In the genomic region with DNA sequence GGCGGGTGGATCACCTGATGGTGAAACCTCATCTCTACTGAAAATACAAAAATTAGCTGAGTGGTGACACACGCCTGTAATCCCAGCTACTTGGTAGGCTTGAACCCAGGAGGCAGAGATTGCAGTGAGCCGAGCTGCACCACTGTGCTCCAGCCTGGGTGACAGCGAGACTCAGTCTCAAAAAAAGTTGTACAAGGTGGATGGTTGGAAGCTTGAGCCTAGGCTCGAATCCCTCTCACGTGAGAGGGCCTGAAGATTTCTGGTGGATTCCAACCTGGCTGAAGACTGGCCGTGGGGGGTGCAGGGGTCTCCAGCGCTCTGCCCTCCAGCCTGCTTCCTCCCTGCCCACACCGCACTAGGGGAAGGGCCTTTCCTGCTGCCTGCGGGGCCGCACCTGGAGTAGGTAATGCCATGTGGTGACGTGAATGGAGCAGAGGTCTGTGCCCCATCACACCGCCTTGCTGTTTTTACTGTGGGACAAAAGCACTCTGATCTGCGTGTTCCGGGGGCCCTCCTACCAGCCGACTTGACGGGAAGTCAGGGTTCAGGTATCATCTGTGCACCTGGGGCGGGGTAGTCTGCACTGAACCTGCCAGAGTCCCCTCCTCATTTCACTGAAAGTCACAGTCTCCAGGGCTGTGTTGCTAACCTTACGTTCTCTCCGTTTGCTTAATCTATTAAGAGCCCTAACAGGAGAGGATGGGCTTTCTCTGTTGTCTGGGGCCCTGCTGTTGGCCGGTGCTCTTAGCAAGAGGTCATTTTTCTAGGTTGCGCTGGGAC, we compare ENCODE assay signal across 1 cellular context.
TF ChIP-seq lines count a peak whose summit lies in the region.

No MANE protein-coding gene starts in this region.

TF ChIP-seq in HepG2, 621 proteins besides CTCF, POLR2A, EP300 and RAD21 (continues in another document):
- no peak for TF ChIP-seq ZFP41 (CRISPR knock-in tag; IDR thresholded peaks at IDR 0.05; ENCODE audit: borderline replicate concordance)
- TF ChIP-seq, protein P1, sequence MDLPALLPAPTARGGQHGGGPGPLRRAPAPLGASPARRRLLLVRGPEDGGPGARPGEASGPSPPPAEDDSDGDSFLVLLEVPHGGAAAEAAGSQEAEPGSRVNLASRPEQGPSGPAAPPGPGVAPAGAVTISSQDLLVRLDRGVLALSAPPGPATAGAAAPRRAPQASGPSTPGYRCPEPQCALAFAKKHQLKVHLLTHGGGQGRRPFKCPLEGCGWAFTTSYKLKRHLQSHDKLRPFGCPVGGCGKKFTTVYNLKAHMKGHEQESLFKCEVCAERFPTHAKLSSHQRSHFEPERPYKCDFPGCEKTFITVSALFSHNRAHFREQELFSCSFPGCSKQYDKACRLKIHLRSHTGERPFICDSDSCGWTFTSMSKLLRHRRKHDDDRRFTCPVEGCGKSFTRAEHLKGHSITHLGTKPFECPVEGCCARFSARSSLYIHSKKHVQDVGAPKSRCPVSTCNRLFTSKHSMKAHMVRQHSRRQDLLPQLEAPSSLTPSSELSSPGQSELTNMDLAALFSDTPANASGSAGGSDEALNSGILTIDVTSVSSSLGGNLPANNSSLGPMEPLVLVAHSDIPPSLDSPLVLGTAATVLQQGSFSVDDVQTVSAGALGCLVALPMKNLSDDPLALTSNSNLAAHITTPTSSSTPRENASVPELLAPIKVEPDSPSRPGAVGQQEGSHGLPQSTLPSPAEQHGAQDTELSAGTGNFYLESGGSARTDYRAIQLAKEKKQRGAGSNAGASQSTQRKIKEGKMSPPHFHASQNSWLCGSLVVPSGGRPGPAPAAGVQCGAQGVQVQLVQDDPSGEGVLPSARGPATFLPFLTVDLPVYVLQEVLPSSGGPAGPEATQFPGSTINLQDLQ (CRISPR knock-in tag; IDR thresholded peaks at IDR 0.05): 0 out of 2 replicates have a peak, but pooled peaks have one; percentile 24
- no peak for TF ChIP-seq ZNF431 (CRISPR knock-in tag; IDR thresholded peaks at IDR 0.05; ENCODE audit: borderline replicate concordance, low read depth)
- TF ChIP-seq, protein P2, sequence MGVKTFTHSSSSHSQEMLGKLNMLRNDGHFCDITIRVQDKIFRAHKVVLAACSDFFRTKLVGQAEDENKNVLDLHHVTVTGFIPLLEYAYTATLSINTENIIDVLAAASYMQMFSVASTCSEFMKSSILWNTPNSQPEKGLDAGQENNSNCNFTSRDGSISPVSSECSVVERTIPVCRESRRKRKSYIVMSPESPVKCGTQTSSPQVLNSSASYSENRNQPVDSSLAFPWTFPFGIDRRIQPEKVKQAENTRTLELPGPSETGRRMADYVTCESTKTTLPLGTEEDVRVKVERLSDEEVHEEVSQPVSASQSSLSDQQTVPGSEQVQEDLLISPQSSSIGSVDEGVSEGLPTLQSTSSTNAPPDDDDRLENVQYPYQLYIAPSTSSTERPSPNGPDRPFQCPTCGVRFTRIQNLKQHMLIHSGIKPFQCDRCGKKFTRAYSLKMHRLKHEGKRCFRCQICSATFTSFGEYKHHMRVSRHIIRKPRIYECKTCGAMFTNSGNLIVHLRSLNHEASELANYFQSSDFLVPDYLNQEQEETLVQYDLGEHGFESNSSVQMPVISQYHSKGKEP (CRISPR knock-in tag; IDR thresholded peaks at IDR 0.05): no peak
- TF ChIP-seq ZNF343 (CRISPR knock-in tag; IDR thresholded peaks at IDR 0.05): 0 out of 2 replicates have a peak, but pooled peaks have one; percentile 45
- TF ChIP-seq ETV5 (CRISPR knock-in tag; IDR thresholded peaks at IDR 0.05; ENCODE audit: borderline replicate concordance): no peak
- TF ChIP-seq, protein P3, sequence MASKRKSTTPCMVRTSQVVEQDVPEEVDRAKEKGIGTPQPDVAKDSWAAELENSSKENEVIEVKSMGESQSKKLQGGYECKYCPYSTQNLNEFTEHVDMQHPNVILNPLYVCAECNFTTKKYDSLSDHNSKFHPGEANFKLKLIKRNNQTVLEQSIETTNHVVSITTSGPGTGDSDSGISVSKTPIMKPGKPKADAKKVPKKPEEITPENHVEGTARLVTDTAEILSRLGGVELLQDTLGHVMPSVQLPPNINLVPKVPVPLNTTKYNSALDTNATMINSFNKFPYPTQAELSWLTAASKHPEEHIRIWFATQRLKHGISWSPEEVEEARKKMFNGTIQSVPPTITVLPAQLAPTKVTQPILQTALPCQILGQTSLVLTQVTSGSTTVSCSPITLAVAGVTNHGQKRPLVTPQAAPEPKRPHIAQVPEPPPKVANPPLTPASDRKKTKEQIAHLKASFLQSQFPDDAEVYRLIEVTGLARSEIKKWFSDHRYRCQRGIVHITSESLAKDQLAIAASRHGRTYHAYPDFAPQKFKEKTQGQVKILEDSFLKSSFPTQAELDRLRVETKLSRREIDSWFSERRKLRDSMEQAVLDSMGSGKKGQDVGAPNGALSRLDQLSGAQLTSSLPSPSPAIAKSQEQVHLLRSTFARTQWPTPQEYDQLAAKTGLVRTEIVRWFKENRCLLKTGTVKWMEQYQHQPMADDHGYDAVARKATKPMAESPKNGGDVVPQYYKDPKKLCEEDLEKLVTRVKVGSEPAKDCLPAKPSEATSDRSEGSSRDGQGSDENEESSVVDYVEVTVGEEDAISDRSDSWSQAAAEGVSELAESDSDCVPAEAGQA (IDR thresholded peaks at IDR 0.05; ENCODE audit: low read depth): no peak
- TF ChIP-seq, protein P3 (CRISPR knock-in tag; IDR thresholded peaks at IDR 0.05; ENCODE audit: borderline replicate concordance): no peak; the same call in 1 of the 2 replicates
- no peak for TF ChIP-seq ZNF33A (CRISPR knock-in tag; IDR thresholded peaks at IDR 0.05; ENCODE audit: borderline replicate concordance)
- peak; percentile 33; the same call in 1 of the 2 replicates for TF ChIP-seq ONECUT2 (CRISPR knock-in tag; IDR thresholded peaks at IDR 0.05)
- TF ChIP-seq SKI (IDR thresholded peaks at IDR 0.05; ENCODE audit: partially characterized antibody): no peak
- TF ChIP-seq ELF1 (CRISPR knock-in tag; IDR thresholded peaks at IDR 0.05): no peak; the same call in 1 of the 2 replicates
- TF ChIP-seq ZNF556 (CRISPR knock-in tag; IDR thresholded peaks at IDR 0.05; ENCODE audit: borderline replicate concordance): peak; percentile 23; the same call in 1 of the 2 replicates
- no peak for TF ChIP-seq KLF11 (CRISPR knock-in tag; IDR thresholded peaks at IDR 0.05)
- no peak for TF ChIP-seq RFX5 (IDR thresholded peaks at IDR 0.05; ENCODE audit: low read depth, low read length)
- TF ChIP-seq, protein P4, sequence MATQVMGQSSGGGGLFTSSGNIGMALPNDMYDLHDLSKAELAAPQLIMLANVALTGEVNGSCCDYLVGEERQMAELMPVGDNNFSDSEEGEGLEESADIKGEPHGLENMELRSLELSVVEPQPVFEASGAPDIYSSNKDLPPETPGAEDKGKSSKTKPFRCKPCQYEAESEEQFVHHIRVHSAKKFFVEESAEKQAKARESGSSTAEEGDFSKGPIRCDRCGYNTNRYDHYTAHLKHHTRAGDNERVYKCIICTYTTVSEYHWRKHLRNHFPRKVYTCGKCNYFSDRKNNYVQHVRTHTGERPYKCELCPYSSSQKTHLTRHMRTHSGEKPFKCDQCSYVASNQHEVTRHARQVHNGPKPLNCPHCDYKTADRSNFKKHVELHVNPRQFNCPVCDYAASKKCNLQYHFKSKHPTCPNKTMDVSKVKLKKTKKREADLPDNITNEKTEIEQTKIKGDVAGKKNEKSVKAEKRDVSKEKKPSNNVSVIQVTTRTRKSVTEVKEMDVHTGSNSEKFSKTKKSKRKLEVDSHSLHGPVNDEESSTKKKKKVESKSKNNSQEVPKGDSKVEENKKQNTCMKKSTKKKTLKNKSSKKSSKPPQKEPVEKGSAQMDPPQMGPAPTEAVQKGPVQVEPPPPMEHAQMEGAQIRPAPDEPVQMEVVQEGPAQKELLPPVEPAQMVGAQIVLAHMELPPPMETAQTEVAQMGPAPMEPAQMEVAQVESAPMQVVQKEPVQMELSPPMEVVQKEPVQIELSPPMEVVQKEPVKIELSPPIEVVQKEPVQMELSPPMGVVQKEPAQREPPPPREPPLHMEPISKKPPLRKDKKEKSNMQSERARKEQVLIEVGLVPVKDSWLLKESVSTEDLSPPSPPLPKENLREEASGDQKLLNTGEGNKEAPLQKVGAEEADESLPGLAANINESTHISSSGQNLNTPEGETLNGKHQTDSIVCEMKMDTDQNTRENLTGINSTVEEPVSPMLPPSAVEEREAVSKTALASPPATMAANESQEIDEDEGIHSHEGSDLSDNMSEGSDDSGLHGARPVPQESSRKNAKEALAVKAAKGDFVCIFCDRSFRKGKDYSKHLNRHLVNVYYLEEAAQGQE (IDR thresholded peaks at IDR 0.05; ENCODE audit: borderline replicate concordance in 1 of 2, low read depth in 1 of 2, low read length in 2 of 2): no peak
- no peak for TF ChIP-seq CBFB (CRISPR knock-in tag; IDR thresholded peaks at IDR 0.05)
- TF ChIP-seq ZNF33B (CRISPR knock-in tag; IDR thresholded peaks at IDR 0.05): no peak
- TF ChIP-seq, protein P5, sequence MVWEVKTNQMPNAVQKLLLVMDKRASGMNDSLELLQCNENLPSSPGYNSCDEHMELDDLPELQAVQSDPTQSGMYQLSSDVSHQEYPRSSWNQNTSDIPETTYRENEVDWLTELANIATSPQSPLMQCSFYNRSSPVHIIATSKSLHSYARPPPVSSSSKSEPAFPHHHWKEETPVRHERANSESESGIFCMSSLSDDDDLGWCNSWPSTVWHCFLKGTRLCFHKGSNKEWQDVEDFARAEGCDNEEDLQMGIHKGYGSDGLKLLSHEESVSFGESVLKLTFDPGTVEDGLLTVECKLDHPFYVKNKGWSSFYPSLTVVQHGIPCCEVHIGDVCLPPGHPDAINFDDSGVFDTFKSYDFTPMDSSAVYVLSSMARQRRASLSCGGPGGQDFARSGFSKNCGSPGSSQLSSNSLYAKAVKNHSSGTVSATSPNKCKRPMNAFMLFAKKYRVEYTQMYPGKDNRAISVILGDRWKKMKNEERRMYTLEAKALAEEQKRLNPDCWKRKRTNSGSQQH (CRISPR knock-in tag; IDR thresholded peaks at IDR 0.05; ENCODE audit: low read depth): 0 out of 2 replicates have a peak, but pooled peaks have one; percentile 37
- no peak for TF ChIP-seq MBD4 (IDR thresholded peaks at IDR 0.05; ENCODE audit: borderline replicate concordance, low read length)
- no peak for TF ChIP-seq ZNF501 (CRISPR knock-in tag; IDR thresholded peaks at IDR 0.05)
- no peak for TF ChIP-seq CEBPB (IDR thresholded peaks at IDR 0.05; ENCODE audit: borderline replicate concordance, low read depth, low read length)
- no peak for TF ChIP-seq MTF2 (CRISPR knock-in tag; IDR thresholded peaks at IDR 0.05; ENCODE audit: borderline replicate concordance)
- no peak for TF ChIP-seq CEBPG (CRISPR knock-in tag; IDR thresholded peaks at IDR 0.05)
- TF ChIP-seq, protein P6, sequence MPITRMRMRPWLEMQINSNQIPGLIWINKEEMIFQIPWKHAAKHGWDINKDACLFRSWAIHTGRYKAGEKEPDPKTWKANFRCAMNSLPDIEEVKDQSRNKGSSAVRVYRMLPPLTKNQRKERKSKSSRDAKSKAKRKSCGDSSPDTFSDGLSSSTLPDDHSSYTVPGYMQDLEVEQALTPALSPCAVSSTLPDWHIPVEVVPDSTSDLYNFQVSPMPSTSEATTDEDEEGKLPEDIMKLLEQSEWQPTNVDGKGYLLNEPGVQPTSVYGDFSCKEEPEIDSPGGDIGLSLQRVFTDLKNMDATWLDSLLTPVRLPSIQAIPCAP (CRISPR knock-in tag; IDR thresholded peaks at IDR 0.05; ENCODE audit: low read depth): no peak; the same call in 1 of the 2 replicates
- no peak for TF ChIP-seq ZBTB8A (CRISPR knock-in tag; IDR thresholded peaks at IDR 0.05; ENCODE audit: borderline replicate concordance, low read depth)
- TF ChIP-seq, protein P7, sequence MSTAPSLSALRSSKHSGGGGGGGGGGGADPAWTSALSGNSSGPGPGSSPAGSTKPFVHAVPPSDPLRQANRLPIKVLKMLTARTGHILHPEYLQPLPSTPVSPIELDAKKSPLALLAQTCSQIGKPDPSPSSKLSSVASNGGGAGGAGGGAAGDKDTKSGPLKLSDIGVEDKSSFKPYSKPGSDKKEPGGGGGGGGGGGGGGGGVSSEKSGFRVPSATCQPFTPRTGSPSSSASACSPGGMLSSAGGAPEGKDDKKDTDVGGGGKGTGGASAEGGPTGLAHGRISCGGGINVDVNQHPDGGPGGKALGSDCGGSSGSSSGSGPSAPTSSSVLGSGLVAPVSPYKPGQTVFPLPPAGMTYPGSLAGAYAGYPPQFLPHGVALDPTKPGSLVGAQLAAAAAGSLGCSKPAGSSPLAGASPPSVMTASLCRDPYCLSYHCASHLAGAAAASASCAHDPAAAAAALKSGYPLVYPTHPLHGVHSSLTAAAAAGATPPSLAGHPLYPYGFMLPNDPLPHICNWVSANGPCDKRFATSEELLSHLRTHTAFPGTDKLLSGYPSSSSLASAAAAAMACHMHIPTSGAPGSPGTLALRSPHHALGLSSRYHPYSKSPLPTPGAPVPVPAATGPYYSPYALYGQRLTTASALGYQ (CRISPR knock-in tag; IDR thresholded peaks at IDR 0.05): no peak; the same call in 1 of the 2 replicates
- TF ChIP-seq RBAK (CRISPR knock-in tag; IDR thresholded peaks at IDR 0.05): no peak
- no peak for TF ChIP-seq KDM4B (CRISPR knock-in tag; IDR thresholded peaks at IDR 0.05)
- no peak; the same call in 1 of the 2 replicates for TF ChIP-seq TAF1 (CRISPR knock-in tag; IDR thresholded peaks at IDR 0.05)
- no peak; the same call in 1 of the 2 replicates for TF ChIP-seq PRMT3 (CRISPR knock-in tag; IDR thresholded peaks at IDR 0.05; ENCODE audit: borderline replicate concordance, low read depth)
- no peak for TF ChIP-seq MXI1 (IDR thresholded peaks at IDR 0.05; ENCODE audit: borderline replicate concordance, low read depth, low read length)
- TF ChIP-seq HOXD1 (CRISPR knock-in tag; IDR thresholded peaks at IDR 0.05): 0 out of 2 replicates have a peak, but pooled peaks have one; percentile 50
- TF ChIP-seq SOX6 (IDR thresholded peaks at IDR 0.05): no peak
- no peak for TF ChIP-seq SOX6 (CRISPR knock-in tag; IDR thresholded peaks at IDR 0.05)
- TF ChIP-seq, protein P8, sequence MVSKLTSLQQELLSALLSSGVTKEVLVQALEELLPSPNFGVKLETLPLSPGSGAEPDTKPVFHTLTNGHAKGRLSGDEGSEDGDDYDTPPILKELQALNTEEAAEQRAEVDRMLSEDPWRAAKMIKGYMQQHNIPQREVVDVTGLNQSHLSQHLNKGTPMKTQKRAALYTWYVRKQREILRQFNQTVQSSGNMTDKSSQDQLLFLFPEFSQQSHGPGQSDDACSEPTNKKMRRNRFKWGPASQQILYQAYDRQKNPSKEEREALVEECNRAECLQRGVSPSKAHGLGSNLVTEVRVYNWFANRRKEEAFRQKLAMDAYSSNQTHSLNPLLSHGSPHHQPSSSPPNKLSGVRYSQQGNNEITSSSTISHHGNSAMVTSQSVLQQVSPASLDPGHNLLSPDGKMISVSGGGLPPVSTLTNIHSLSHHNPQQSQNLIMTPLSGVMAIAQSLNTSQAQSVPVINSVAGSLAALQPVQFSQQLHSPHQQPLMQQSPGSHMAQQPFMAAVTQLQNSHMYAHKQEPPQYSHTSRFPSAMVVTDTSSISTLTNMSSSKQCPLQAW (CRISPR knock-in tag; IDR thresholded peaks at IDR 0.05): no peak
